In genomic region chr5:1330847-1331831, GRCh38 we compare ENCODE assay signal across 18 cellular contexts. TPM values are rescaled to one million over a fixed set of nuclear protein-coding genes. Genes with fewer than 3 reads are reported as not detected.
DNase-seq lines count a peak whose midpoint lies in the region; ATAC-seq, FAIRE-seq and TF ChIP-seq lines count a peak whose summit lies in the region.
"Had no signal": no experiment of that assay in that cellular context is flagged by ENCODE, and none has a peak within 500 bp of the region (broad histone marks: within the 10 kb centered on the region; RNA-seq: fewer than 3 reads in every experiment).

No MANE protein-coding gene starts in this region.

- no peaks in the 10 kb centered on the region for H3K9me3 Mint-ChIP-seq in CD14-positive monocyte
- H3K9me3 Mint-ChIP-seq in T-helper 2 cell treated with Interferon-gamma antibody and Interleukin-4, amounts not matched to agents 5 μg/mL and 100 μg/mL, for 36 hours, result no peaks in the 10 kb centered on the region
- H3K9me3 Mint-ChIP-seq: activated CD4-positive, alpha-beta memory T cell treated with anti-CD3 and anti-CD28 coated beads, Interleukin-2, amount 10 ng/mL, durations not matched to agents 7 days and 5 days had no signal

- H3K27me3 Mint-ChIP-seq in CD14-positive monocyte (ENCODE audit: low read depth in 3 of 3), result peaks cover 0 to 3% (median 0%) of the 10 kb centered on the region in 3 donors
- no peaks in the 10 kb centered on the region for H3K27me3 Mint-ChIP-seq in T-helper 2 cell treated with Interferon-gamma antibody and Interleukin-4, amounts not matched to agents 5 μg/mL and 100 μg/mL, for 36 hours (ENCODE audit: low read depth)
- H3K27me3 Mint-ChIP-seq: activated CD4-positive, alpha-beta memory T cell treated with anti-CD3 and anti-CD28 coated beads, Interleukin-2, amount 10 ng/mL, durations not matched to agents 7 days and 5 days had no signal

- no peaks in the 10 kb centered on the region for H3K27me3 ChIP-seq in RWPE2 (ENCODE audit: insufficient read depth, poor library complexity, severe bottlenecking)
- no peaks in the 10 kb centered on the region for H3K27me3 ChIP-seq in right atrium auricular region
- no peaks in the 10 kb centered on the region for H3K27me3 ChIP-seq in prostate gland (replicated peaks; ENCODE audit: insufficient read depth)
- H3K27me3 ChIP-seq: SJSA1, tibial artery had no signal

- H3K9me3 ChIP-seq in RWPE2 (ENCODE audit: severe bottlenecking), result no peaks in the 10 kb centered on the region
- no peaks in the 10 kb centered on the region for H3K9me3 ChIP-seq in right atrium auricular region
- no peaks in the 10 kb centered on the region for H3K9me3 ChIP-seq in prostate gland
- H3K9me3 ChIP-seq: tibial artery had no signal

- intact Hi-C loops in CD14-positive monocyte (cut with micrococcal nuclease), result no loop called here
- intact Hi-C loops in prostate gland (cut with DNase I), result no loop called here

- FAIRE-seq in HTR-8/SVneo (lab: Jason Lieb, UNC), result no peak
- FAIRE-seq: endothelial cell of umbilical vein, TTC549 had no signal

- H3K4me3 ChIP-seq in RWPE2 (ENCODE audit: severe bottlenecking), result no peak overlapping the region
- no peak overlapping the region for H3K4me3 ChIP-seq in right atrium auricular region
- H3K4me3 ChIP-seq in prostate gland, result no peak overlapping the region
- H3K4me3 ChIP-seq: SJSA1, tibial artery had no signal

- peak overlapping the region in 1 of 7 donors; percentile 22 for H3K27ac Mint-ChIP-seq in CD14-positive monocyte
- H3K27ac Mint-ChIP-seq in T-helper 2 cell treated with Interferon-gamma antibody and Interleukin-4, amounts not matched to agents 5 μg/mL and 100 μg/mL, for 36 hours, result no peak overlapping the region

- 62% methylated on average over 34 of the region's 35 CpGs for WGBS in prostate gland

- H3K4me1 Mint-ChIP-seq in CD14-positive monocyte, result no peaks in the 10 kb centered on the region
- H3K4me1 Mint-ChIP-seq in T-helper 2 cell treated with Interferon-gamma antibody and Interleukin-4, amounts not matched to agents 5 μg/mL and 100 μg/mL, for 36 hours (ENCODE audit: low read depth), result peaks cover 10% of the 10 kb centered on the region

- no peak for TF ChIP-seq POLR2A in prostate gland (IDR thresholded peaks at IDR 0.05)

- peaks cover 70 to 73% of the 10 kb centered on the region in 2 donors for H3K36me3 Mint-ChIP-seq in CD14-positive monocyte
- peaks cover 49% of the 10 kb centered on the region for H3K36me3 Mint-ChIP-seq in T-helper 2 cell treated with Interferon-gamma antibody and Interleukin-4, amounts not matched to agents 5 μg/mL and 100 μg/mL, for 36 hours (ENCODE audit: low read depth)

- H3K4me1 ChIP-seq in RWPE2 (ENCODE audit: insufficient read depth, poor library complexity, severe bottlenecking) (peaks cover 31% of the 10 kb centered on the region), right atrium auricular region (peaks cover 0 to 15% of the 10 kb centered on the region in 2 donors), prostate gland (replicated peaks) (no peaks in the 10 kb centered on the region)

- DNase-seq in CD14-positive monocyte (ENCODE audit: low spot score) (peak; percentile 31), RWPE2 (ENCODE audit: low spot score) (no peak), right atrium auricular region (ENCODE audit: low spot score) (no peak), prostate gland (ENCODE audit: low spot score) (peak; percentile 28), HTR-8/SVneo (ENCODE audit: insufficient read length, low spot score) (no peak), NCI-H2081 (lab: John Stamatoyannopoulos, UW) (no peak)
- DNase-seq in T-helper 2 cell treated with Interferon-gamma antibody and Interleukin-4, amounts not matched to agents 5 μg/mL and 100 μg/mL, for 36 hours (ENCODE audit: low spot score), result no peak
- DNase-seq: activated CD4-positive, alpha-beta memory T cell treated with anti-CD3 and anti-CD28 coated beads, Interleukin-2, amount 10 ng/mL, durations not matched to agents 7 days and 5 days; Kasumi-1; NCI-H187 treated with DMSO at 0.1 percent for 48 hours; NCI-H774 had no signal

- ATAC-seq in RWPE2 (ENCODE audit: low read depth) (peak; percentile 21), GM19395 (IDR thresholded peaks at IDR 0.05; ENCODE audit: unreplicated experiment) (no peak)
- ATAC-seq: HCT116 had no signal

- TF ChIP-seq CTCF in CD14-positive monocyte (IDR thresholded peaks at IDR 0.05) (no peak), RWPE2 (IDR thresholded peaks at IDR 0.05; ENCODE audit: poor library complexity, severe bottlenecking) (no peak), right atrium auricular region (IDR thresholded peaks at IDR 0.05) (no peak), prostate gland (IDR thresholded peaks at IDR 0.05) (no peak)

- H3K27ac ChIP-seq in RWPE2 (ENCODE audit: poor library complexity, severe bottlenecking) (peak overlapping the region; percentile 100), right atrium auricular region (peak overlapping the region; percentile 69 to 77), prostate gland (peak overlapping the region; percentile 26 to 29)
- H3K27ac ChIP-seq: HL-60, SJSA1, tibial artery had no signal

- no peak overlapping the region for H3K4me3 Mint-ChIP-seq in CD14-positive monocyte
- H3K4me3 Mint-ChIP-seq in T-helper 2 cell treated with Interferon-gamma antibody and Interleukin-4, amounts not matched to agents 5 μg/mL and 100 μg/mL, for 36 hours, result no peak overlapping the region
- H3K4me3 Mint-ChIP-seq: activated CD4-positive, alpha-beta memory T cell treated with anti-CD3 and anti-CD28 coated beads, Interleukin-2, amount 10 ng/mL, durations not matched to agents 7 days and 5 days had no signal

- H3K36me3 ChIP-seq in RWPE2 (ENCODE audit: low read depth) (peaks cover 50% of the 10 kb centered on the region), right atrium auricular region (peaks cover 56% of the 10 kb centered on the region), prostate gland (peaks cover 0 to 3% of the 10 kb centered on the region in 2 donors)

RNA-seq across cellular contexts. Expression of gene CLPTM1L, which starts 13.8 kb away (rescaled TPM):
- 10 to 100 TPM; 14.1 to 35.0 TPM for polyA plus RNA-seq in CD14-positive monocyte
- total RNA-seq in right atrium auricular region, result 10 to 100 TPM; 56.6 to 85.4 TPM
- total RNA-seq in prostate gland, result 100 to 1,000 TPM; 105 to 135 TPM

RNA-seq across cellular contexts. Expression of gene TERT, which starts 36.3 kb away (rescaled TPM):
- not detected for polyA plus RNA-seq in CD14-positive monocyte
- total RNA-seq in right atrium auricular region, result not detected
- total RNA-seq in prostate gland, result 1 to 10 TPM in 1 of 2 donors, not detected in 1; 3.6 TPM
- total RNA-seq: endothelial cell of umbilical vein had no signal

Comparison
In these comparisons a context has a peak if more than half of its experiments do, and no peak if none do; other contexts are left out.
1. DNase-seq: peak in CD14-positive monocyte (single experiment) and prostate gland (single experiment); none in RWPE2 (single experiment), right atrium auricular region (single experiment), HTR-8/SVneo (single experiment), NCI-H2081 (0 of 2) and T-helper 2 cell treated with Interferon-gamma antibody and Interleukin-4, amounts not matched to agents 5 μg/mL and 100 μg/mL, for 36 hours (single experiment).
2. H3K27ac ChIP-seq: peak in every context shown above with its lines; median percentile 100 in RWPE2; 73 in right atrium auricular region; 28 in prostate gland.